ENCODE assay signal across 7 cellular contexts in genomic region chr4:20895208-20895607, GRCh38.
"Had no signal": no experiment of that assay in that cellular context is flagged by ENCODE, and none has a peak within 500 bp of the region (broad histone marks: within the 10 kb centered on the region; RNA-seq: fewer than 3 reads in every experiment).

No MANE protein-coding gene starts in this region.

- H2AFZ ChIP-seq: GM23248 had no signal

- H3K27ac Mint-ChIP-seq: H9, IgD-negative memory B cell had no signal

- H3K4me3 Mint-ChIP-seq: H9, IgD-negative memory B cell had no signal

- H3K9me3 Mint-ChIP-seq: H9 had no signal

- H3K36me3 Mint-ChIP-seq: IgD-negative memory B cell had no signal

- ATAC-seq: HepG2 had no signal

- H3K27ac ChIP-seq: GM23248, HL-60 had no signal

- H3K9ac ChIP-seq: GM23248 had no signal

- DNase-seq: GM23248, GOT3, H9, HCEC 1CT had no signal

- H3K27me3 Mint-ChIP-seq: IgD-negative memory B cell had no signal

- H3K4me3 ChIP-seq: GM23248 had no signal

- H3K4me1 Mint-ChIP-seq: H9, IgD-negative memory B cell had no signal
